21 cellular contexts compared by ENCODE assay signal in genomic region chr1:166848193-166848592, GRCh38.
"Had no signal": no experiment of that assay in that cellular context is flagged by ENCODE, and none has a peak within 500 bp of the region (broad histone marks: within the 10 kb centered on the region; RNA-seq: fewer than 3 reads in every experiment).

No MANE protein-coding gene starts in this region.

- H3K4me3 Mint-ChIP-seq: activated CD4-positive, alpha-beta T cell treated with anti-CD3 and anti-CD28 coated beads, Interleukin-2, amount 10 ng/mL, durations not matched to agents 24 days and 14 days; central memory CD8-positive, alpha-beta T cell; effector memory CD8-positive, alpha-beta T cell; naive thymus-derived CD4-positive, alpha-beta T cell; stimulated activated naive B cell treated with anti-CD40 and anti-IgM and Interleukin-4, amounts not matched to agents 10 μg/mL and 1 μg/mL and 100 μg/mL, for 72 hours; WTC11 had no signal

- H3K27me3 ChIP-seq: breast epithelium, dorsolateral prefrontal cortex, hepatocyte, left lung, sigmoid colon, upper lobe of left lung had no signal

- H3K9me3 Mint-ChIP-seq: activated CD4-positive, alpha-beta T cell treated with anti-CD3 and anti-CD28 coated beads, Interleukin-2, amount 10 ng/mL, durations not matched to agents 24 days and 14 days; central memory CD8-positive, alpha-beta T cell; effector memory CD8-positive, alpha-beta T cell; naive thymus-derived CD4-positive, alpha-beta T cell; stimulated activated naive B cell treated with anti-CD40 and anti-IgM and Interleukin-4, amounts not matched to agents 10 μg/mL and 1 μg/mL and 100 μg/mL, for 72 hours; WTC11 had no signal

- H3K9me3 ChIP-seq: breast epithelium, left lung, sigmoid colon, upper lobe of left lung had no signal

- ATAC-seq: effector memory CD8-positive, alpha-beta T cell; esophagus mucosa; left lung; naive thymus-derived CD4-positive, alpha-beta T cell; stimulated activated naive B cell treated with anti-CD40 and anti-IgM and Interleukin-4, amounts not matched to agents 10 μg/mL and 1 μg/mL and 100 μg/mL, for 72 hours; WTC11 had no signal

- H3K27ac Mint-ChIP-seq: effector memory CD8-positive, alpha-beta T cell; WTC11 had no signal

- DNase-seq: activated CD4-positive, alpha-beta T cell treated with anti-CD3 and anti-CD28 coated beads, Interleukin-2, amount 10 ng/mL, durations not matched to agents 24 days and 14 days; activated naive CD4-positive, alpha-beta T cell treated with anti-CD3 and anti-CD28 coated beads, Interleukin-2, amount 50 U/mL, for 16 hours; dorsolateral prefrontal cortex; effector memory CD8-positive, alpha-beta T cell; foreskin melanocyte; glutamatergic neuron; kidney glomerular epithelial cell; left lung; naive thymus-derived CD4-positive, alpha-beta T cell; sigmoid colon; stimulated activated CD4-positive, alpha-beta T cell treated with anti-CD3 and anti-CD28 coated beads, Interleukin-15, amount 100 ng/mL, for 24 hours; stimulated activated naive B cell treated with anti-CD40 and anti-IgM and Interleukin-4, amounts not matched to agents 10 μg/mL and 1 μg/mL and 100 μg/mL, for 72 hours; T1000; upper lobe of left lung had no signal

- H3K4me1 Mint-ChIP-seq: WTC11 had no signal

- H3K4me3 ChIP-seq: breast epithelium, dorsolateral prefrontal cortex, hepatocyte, left lung, lung, sigmoid colon, smooth muscle cell, upper lobe of left lung had no signal

- H3K27ac ChIP-seq: breast epithelium, hepatocyte, left lung, sigmoid colon, upper lobe of left lung had no signal

- H3K27me3 Mint-ChIP-seq: activated CD4-positive, alpha-beta T cell treated with anti-CD3 and anti-CD28 coated beads, Interleukin-2, amount 10 ng/mL, durations not matched to agents 24 days and 14 days; central memory CD8-positive, alpha-beta T cell; effector memory CD8-positive, alpha-beta T cell; naive thymus-derived CD4-positive, alpha-beta T cell; stimulated activated naive B cell treated with anti-CD40 and anti-IgM and Interleukin-4, amounts not matched to agents 10 μg/mL and 1 μg/mL and 100 μg/mL, for 72 hours had no signal
